21 cellular contexts compared by ENCODE assay signal in genomic region chr2:109188485-109188868, GRCh38.
"Had no signal": no experiment of that assay in that cellular context is flagged by ENCODE, and none has a peak within 500 bp of the region (broad histone marks: within the 10 kb centered on the region; RNA-seq: fewer than 3 reads in every experiment).

No MANE protein-coding gene starts in this region.

- H3K36me3 ChIP-seq: prostate gland, vagina had no signal

- H3K9me3 Mint-ChIP-seq: activated CD4-positive, alpha-beta memory T cell treated with anti-CD3 and anti-CD28 coated beads for 36 hours; activated naive CD4-positive, alpha-beta T cell treated with anti-CD3 and anti-CD28 coated beads, Interleukin-2, amount 50 U/mL, for 24 hours; central memory CD8-positive, alpha-beta T cell; mesothelial cell of epicardium; natural killer cell; stimulated activated naive CD8-positive, alpha-beta T cell treated with anti-CD3 and anti-CD28 coated beads, Interleukin-15, Interleukin-2, amounts not matched to agents 100 ng/mL and 50 ng/mL, for 24 hours; T-helper 1 cell treated with Interleukin-12 subunit alpha and Interleukin-12 subunit beta and Interleukin-4 antibody, amounts not matched to agents 30 μg/mL and 1 μg/mL, for 36 hours had no signal

- H3K36me3 Mint-ChIP-seq: activated CD4-positive, alpha-beta memory T cell treated with anti-CD3 and anti-CD28 coated beads for 36 hours; activated naive CD4-positive, alpha-beta T cell treated with anti-CD3 and anti-CD28 coated beads, Interleukin-2, amount 50 U/mL, for 24 hours; mesothelial cell of epicardium; natural killer cell had no signal

- H3K27ac ChIP-seq: prostate gland, vagina had no signal

- H3K27me3 Mint-ChIP-seq: activated naive CD4-positive, alpha-beta T cell treated with anti-CD3 and anti-CD28 coated beads, Interleukin-2, amount 50 U/mL, for 24 hours; stimulated activated naive CD8-positive, alpha-beta T cell treated with anti-CD3 and anti-CD28 coated beads, Interleukin-15, Interleukin-2, amounts not matched to agents 100 ng/mL and 50 ng/mL, for 24 hours had no signal

- H3K4me3 Mint-ChIP-seq: activated CD4-positive, alpha-beta memory T cell treated with anti-CD3 and anti-CD28 coated beads for 36 hours; activated naive CD4-positive, alpha-beta T cell treated with anti-CD3 and anti-CD28 coated beads, Interleukin-2, amount 50 U/mL, for 24 hours; central memory CD8-positive, alpha-beta T cell; mesothelial cell of epicardium; natural killer cell; stimulated activated naive CD8-positive, alpha-beta T cell treated with anti-CD3 and anti-CD28 coated beads, Interleukin-15, Interleukin-2, amounts not matched to agents 100 ng/mL and 50 ng/mL, for 24 hours; T-helper 1 cell treated with Interleukin-12 subunit alpha and Interleukin-12 subunit beta and Interleukin-4 antibody, amounts not matched to agents 30 μg/mL and 1 μg/mL, for 36 hours had no signal

- DNase-seq: activated CD4-positive, alpha-beta memory T cell treated with anti-CD3 and anti-CD28 coated beads for 36 hours; activated CD4-positive, alpha-beta T cell treated with anti-CD3 and anti-CD28 coated beads for 48 hours; activated gamma-delta T cell treated with Interleukin-2 at 50 U/mL for 16 hours; activated T-cell treated with anti-CD3 and anti-CD28 coated beads for 4 hours; anterior cingulate cortex; effector memory CD4-positive, alpha-beta T cell; foreskin melanocyte; left colon; natural killer cell; right cardiac atrium; stimulated activated CD4-positive, alpha-beta T cell treated with anti-CD3 and anti-CD28 coated beads, Interleukin-12 subunit alpha, Interleukin-12 subunit beta, amount 100 ng/mL, for 4 hours; substantia nigra; trophoblast cell had no signal

- H3K4me1 ChIP-seq: prostate gland had no signal

- H3K9me3 ChIP-seq: prostate gland, vagina had no signal

- H3K27me3 ChIP-seq: vagina had no signal

- H3K4me1 Mint-ChIP-seq: central memory CD8-positive, alpha-beta T cell had no signal

- H3K4me3 ChIP-seq: prostate gland, vagina had no signal

- ATAC-seq: esophagus mucosa, left colon, natural killer cell, right cardiac atrium had no signal

- H3K27ac Mint-ChIP-seq: activated CD4-positive, alpha-beta memory T cell treated with anti-CD3 and anti-CD28 coated beads for 36 hours; activated naive CD4-positive, alpha-beta T cell treated with anti-CD3 and anti-CD28 coated beads, Interleukin-2, amount 50 U/mL, for 24 hours; mesothelial cell of epicardium; natural killer cell; stimulated activated naive CD8-positive, alpha-beta T cell treated with anti-CD3 and anti-CD28 coated beads, Interleukin-15, Interleukin-2, amounts not matched to agents 100 ng/mL and 50 ng/mL, for 24 hours; T-helper 1 cell treated with Interleukin-12 subunit alpha and Interleukin-12 subunit beta and Interleukin-4 antibody, amounts not matched to agents 30 μg/mL and 1 μg/mL, for 36 hours had no signal
